In the genomic region with DNA sequence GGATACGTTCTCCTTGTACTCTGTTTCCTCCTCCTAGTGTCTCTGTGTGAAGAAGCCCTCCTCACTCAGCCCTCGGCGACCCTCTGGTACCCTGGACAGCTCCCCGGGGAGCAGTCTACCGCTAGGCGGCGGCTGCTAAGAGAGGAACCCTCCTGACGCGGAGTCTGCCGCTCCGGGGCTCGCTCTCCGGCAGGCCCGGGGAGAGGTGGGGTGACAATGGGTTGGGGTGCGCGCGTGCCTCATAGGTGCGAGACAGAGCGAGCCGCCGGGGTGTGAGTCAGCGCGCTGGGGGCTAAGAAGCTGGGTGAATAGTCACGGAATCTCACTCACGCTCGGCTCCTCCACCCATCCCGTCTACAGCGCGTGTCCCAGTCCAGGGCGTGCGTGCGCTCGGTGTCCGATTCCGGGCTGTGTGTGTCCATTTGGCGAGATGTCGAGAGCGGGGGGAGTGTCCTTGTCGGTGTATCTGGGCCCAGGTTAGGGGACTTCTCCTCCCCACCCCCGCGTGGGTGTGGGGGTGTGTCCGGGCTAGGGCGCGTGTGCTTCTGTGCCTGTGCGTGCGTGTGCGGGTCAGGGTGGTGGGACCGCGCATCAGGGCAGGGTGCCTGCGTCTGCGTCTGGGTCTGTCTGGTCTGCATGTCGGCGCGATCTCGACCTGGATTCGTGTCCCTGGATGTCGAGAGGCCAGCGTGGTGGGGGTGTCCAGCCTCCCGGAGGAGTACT, we compare ENCODE assay signal across 8 cellular contexts. TPM values are rescaled to one million over a fixed set of nuclear protein-coding genes. Genes with fewer than 3 reads are reported as not detected.
DNase-seq lines count a peak whose midpoint lies in the region; ATAC-seq and TF ChIP-seq lines count a peak whose summit lies in the region.

No MANE protein-coding gene starts in this region.

- H3K4me1 Mint-ChIP-seq in nephron progenitor cell, result peaks cover 7% of the 10 kb centered on the region

- in situ Hi-C loops in GM13976 (cut with MboI; ENCODE audit: low sequenced_read_pairs, unreplicated experiment), result no loop called here

- TF ChIP-seq CTCF in GM13976 (IDR thresholded peaks at IDR 0.05; ENCODE audit: borderline replicate concordance, control extremely low read depth, extremely low read depth, insufficient read depth, missing control alignments) (no peak), nephron progenitor cell (IDR thresholded peaks at IDR 0.05) (peak; percentile 82)

- DNase-seq in GM13976 (ENCODE audit: low spot score) (peak; percentile 50), SK-N-DZ (ENCODE audit: low spot score) (peak; percentile 17), nephron progenitor cell (peak; percentile 95), ureter (ENCODE audit: low spot score) (peak; percentile 52), COR-L47 (lab: John Stamatoyannopoulos, UW) (no peak), T1000 (lab: John Stamatoyannopoulos, UW) (no peak)

- H3K9me3 Mint-ChIP-seq in nephron progenitor cell, result no peaks in the 10 kb centered on the region

- H3K27ac Mint-ChIP-seq in nephron progenitor cell, result no peak overlapping the region

- peak overlapping the region; percentile 79 for H3K4me3 Mint-ChIP-seq in nephron progenitor cell

- H3K27me3 Mint-ChIP-seq in nephron progenitor cell (ENCODE audit: low read depth, poor library complexity), result peaks cover 83% of the 10 kb centered on the region

- ATAC-seq in esophagus mucosa (peak; percentile 48), GM18909 (IDR thresholded peaks at IDR 0.05; ENCODE audit: poor library complexity, unreplicated experiment) (no peak)

- no peaks in the 10 kb centered on the region for H3K36me3 Mint-ChIP-seq in nephron progenitor cell (ENCODE audit: low read depth)

RNA-seq across cellular contexts. Expression of a gene that starts 0.6 kb away (rescaled TPM):
- polyA plus RNA-seq in SK-N-DZ (2014; cell fraction: cytosol; rRNA removed), result not detected in 2 replicates
- not detected in 2 replicates for polyA plus RNA-seq in SK-N-DZ (2014; cell fraction: nucleus; rRNA removed)
- total RNA-seq in esophagus mucosa (0.12 TPM), ureter (2.0 TPM)

Comparison
In these comparisons a context has a peak if more than half of its experiments do, and no peak if none do; other contexts are left out.
1. DNase-seq: peak in GM13976 (single experiment), SK-N-DZ (single experiment), nephron progenitor cell (single experiment) and ureter (single experiment); none in COR-L47 (single experiment) and T1000 (single experiment).